15 cellular contexts compared by ENCODE assay signal in genomic region chr10:47897813-47898212, GRCh38. TPM values are rescaled to one million over a fixed set of nuclear protein-coding genes. Genes with fewer than 3 reads are reported as not detected.
"Had no signal": no experiment of that assay in that cellular context is flagged by ENCODE, and none has a peak within 500 bp of the region (broad histone marks: within the 10 kb centered on the region; RNA-seq: fewer than 3 reads in every experiment).

No MANE protein-coding gene starts in this region.

RNA-seq across cellular contexts. Expression of gene NPY4R2, which starts 20.6 kb away (rescaled TPM):
- total RNA-seq: activated B cell treated with CpG ODN at 0.5 μM for 24 hours; activated CD4-positive, alpha-beta memory T cell treated with anti-CD3 and anti-CD28 coated beads for 36 hours; activated CD4-positive, alpha-beta memory T cell treated with anti-CD3 and anti-CD28 coated beads, Interleukin-2, amount 10 ng/mL, durations not matched to agents 7 days and 5 days; activated CD4-positive, alpha-beta T cell treated with anti-CD3 and anti-CD28 coated beads for 36 hours; activated CD4-positive, alpha-beta T cell treated with anti-CD3 and anti-CD28 coated beads, Interleukin-2, amount 10 ng/mL, durations not matched to agents 24 days and 14 days; activated CD4-positive, alpha-beta T cell treated with anti-CD3 and anti-CD28 coated beads, Interleukin-2, amount 10 ng/mL, durations not matched to agents 7 days and 5 days; activated CD8-positive, alpha-beta memory T cell treated with anti-CD3 and anti-CD28 coated beads for 36 hours; activated CD8-positive, alpha-beta memory T cell treated with anti-CD3 and anti-CD28 coated beads, Interleukin-2, amount 10 ng/mL, durations not matched to agents 7 days and 5 days; activated CD8-positive, alpha-beta T cell treated with anti-CD3 and anti-CD28 coated beads for 36 hours; activated CD8-positive, alpha-beta T cell treated with anti-CD3 and anti-CD28 coated beads, Interleukin-2, amount 10 ng/mL, durations not matched to agents 7 days and 5 days; T-cell; T-helper 1 cell treated with Interleukin-12 subunit alpha and Interleukin-12 subunit beta and Interleukin-4 antibody, amounts not matched to agents 30 ng/mL and 1 ng/mL, for 36 hours; T-helper 17 cell; T-helper 2 cell treated with Interferon-gamma antibody and Interleukin-4, amounts not matched to agents 100 ng/mL and 5 ng/mL, for 36 hours; WTC11 had no signal
